Comparison of ENCODE assay signal across 15 cellular contexts in genomic region chr9:75063556-75064305, GRCh38. TPM values are rescaled to one million over a fixed set of nuclear protein-coding genes. Genes with fewer than 3 reads are reported as not detected.
DNase-seq lines count a peak whose midpoint lies in the region; ATAC-seq lines count a peak whose summit lies in the region.
"Had no signal": no experiment of that assay in that cellular context is flagged by ENCODE, and none has a peak within 500 bp of the region (broad histone marks: within the 10 kb centered on the region; RNA-seq: fewer than 3 reads in every experiment).

No MANE protein-coding gene starts in this region.

- H3K4me1 ChIP-seq in ACC112 (ENCODE audit: control insufficient read depth, insufficient read depth, low read length, unreplicated experiment) = peaks cover 18% of the 10 kb centered on the region
- H3K4me1 ChIP-seq: ascending aorta, BE2C had no signal

- no peaks in the 10 kb centered on the region for H3K27me3 Mint-ChIP-seq in T-cell
- no peaks in the 10 kb centered on the region for H3K27me3 Mint-ChIP-seq in activated CD4-positive, alpha-beta T cell treated with anti-CD3 and anti-CD28 coated beads, Interleukin-2, amount 10 ng/mL, durations not matched to agents 24 days and 14 days

- H3K27ac Mint-ChIP-seq in T-cell = peak overlapping the region; percentile 28 to 71
- no peak overlapping the region for H3K27ac Mint-ChIP-seq in activated CD4-positive, alpha-beta T cell treated with anti-CD3 and anti-CD28 coated beads, Interleukin-2, amount 10 ng/mL, durations not matched to agents 24 days and 14 days
- H3K27ac Mint-ChIP-seq: endodermal cell had no signal

- ATAC-seq in T-cell (replicated peaks in 1 of 4) (no peak), GM18502 (IDR thresholded peaks at IDR 0.05; ENCODE audit: poor library complexity, unreplicated experiment) (no peak), GM18511 (IDR thresholded peaks at IDR 0.05; ENCODE audit: unreplicated experiment) (no peak), GM19328 (IDR thresholded peaks at IDR 0.05; ENCODE audit: unreplicated experiment) (no peak)

- no peak overlapping the region for H3K4me3 Mint-ChIP-seq in T-cell
- H3K4me3 Mint-ChIP-seq in activated CD4-positive, alpha-beta T cell treated with anti-CD3 and anti-CD28 coated beads, Interleukin-2, amount 10 ng/mL, durations not matched to agents 24 days and 14 days = no peak overlapping the region
- H3K4me3 Mint-ChIP-seq: endodermal cell had no signal

- H3K27me3 ChIP-seq in ACC112 (ENCODE audit: insufficient read depth, low read length) = no peaks in the 10 kb centered on the region
- H3K27me3 ChIP-seq: ascending aorta, BE2C, hepatocyte had no signal

- peak overlapping the region; percentile 10; the same call in 1 of the 2 replicates for H3K27ac ChIP-seq in ACC112 (ENCODE audit: low read depth, low read length)
- H3K27ac ChIP-seq: ascending aorta, hepatocyte, WERI-Rb-1 had no signal

- intact Hi-C loops in activated CD4-positive, alpha-beta T cell treated with anti-CD3 and anti-CD28 coated beads, Interleukin-2, amount 10 ng/mL, durations not matched to agents 24 days and 14 days (cut with micrococcal nuclease) = no loop called here

- peaks cover 8% of the 10 kb centered on the region for H3K36me3 ChIP-seq in ACC112 (ENCODE audit: insufficient read depth, low read length)
- H3K36me3 ChIP-seq: BE2C, WERI-Rb-1 had no signal

- POLR2A ChIA-PET in T-cell (lab: Charles Lee) = no interaction called here

- H2AFZ ChIP-seq in ACC112 (ENCODE audit: low read length, unreplicated experiment) = no peak overlapping the region
- H2AFZ ChIP-seq: hepatocyte had no signal

- peak; percentile 23 for DNase-seq in EL
- DNase-seq in T-cell = no peak
- DNase-seq in iris pigment epithelial cell (ENCODE audit: low read depth) = peak; percentile 33
- no peak for DNase-seq in activated CD4-positive, alpha-beta T cell treated with anti-CD3 and anti-CD28 coated beads, Interleukin-2, amount 10 ng/mL, durations not matched to agents 24 days and 14 days
- DNase-seq: BE2C, endodermal cell, NCI-H1417 treated with DMSO at 0.1 percent for 48 hours, WERI-Rb-1 had no signal

- peaks cover 0 to 6% (median 0%) of the 10 kb centered on the region in 3 donors for H3K9me3 Mint-ChIP-seq in T-cell
- no peaks in the 10 kb centered on the region for H3K9me3 Mint-ChIP-seq in activated CD4-positive, alpha-beta T cell treated with anti-CD3 and anti-CD28 coated beads, Interleukin-2, amount 10 ng/mL, durations not matched to agents 24 days and 14 days

- CTCF ChIA-PET in T-cell (lab: Charles Lee) = interaction anchor here in 1 of 2 donors (0.6 kb wide), 1 partner anchor 288 kb away, joined by 3 read pairs; no protein-coding TSS in a partner anchor

- peaks cover 46% of the 10 kb centered on the region for H3K36me3 Mint-ChIP-seq in T-cell
- peaks cover 21% of the 10 kb centered on the region for H3K36me3 Mint-ChIP-seq in activated CD4-positive, alpha-beta T cell treated with anti-CD3 and anti-CD28 coated beads, Interleukin-2, amount 10 ng/mL, durations not matched to agents 24 days and 14 days (ENCODE audit: low read depth)

- peaks cover 2 to 9% (median 6%) of the 10 kb centered on the region in 3 donors for H3K4me1 Mint-ChIP-seq in T-cell
- peaks cover 3% of the 10 kb centered on the region for H3K4me1 Mint-ChIP-seq in activated CD4-positive, alpha-beta T cell treated with anti-CD3 and anti-CD28 coated beads, Interleukin-2, amount 10 ng/mL, durations not matched to agents 24 days and 14 days
- H3K4me1 Mint-ChIP-seq: endodermal cell had no signal

- no peak overlapping the region for H3K4me3 ChIP-seq in ACC112 (ENCODE audit: low read depth, low read length)
- H3K4me3 ChIP-seq: ascending aorta, hepatocyte, lung had no signal

- H3K79me2 ChIP-seq in ACC112 (ENCODE audit: control insufficient read depth, insufficient read depth, low read length, unreplicated experiment) = no peaks in the 10 kb centered on the region
- H3K79me2 ChIP-seq: hepatocyte had no signal

RNA-seq across cellular contexts. Expression of gene NMRK1, which starts 24.2 kb away (rescaled TPM):
- 10 to 100 TPM; 61.9 to 91.0 (median 72.6) TPM for total RNA-seq in T-cell
- total RNA-seq in activated CD4-positive, alpha-beta T cell treated with anti-CD3 and anti-CD28 coated beads, Interleukin-2, amount 10 ng/mL, durations not matched to agents 24 days and 14 days = 6.6 and 7.2 TPM in 2 replicates

RNA-seq across cellular contexts. Expression of gene OSTF1, which starts 24.6 kb away (rescaled TPM):
- 10 to 100 TPM; 46.6 to 73.9 (median 58.3) TPM for total RNA-seq in T-cell
- 41.5 and 42.4 TPM in 2 replicates for total RNA-seq in activated CD4-positive, alpha-beta T cell treated with anti-CD3 and anti-CD28 coated beads, Interleukin-2, amount 10 ng/mL, durations not matched to agents 24 days and 14 days

RNA-seq across cellular contexts. Expression of gene CARNMT1, which starts 35.6 kb away (rescaled TPM):
- 10 to 100 TPM; 22.4 to 26.4 (median 25.4) TPM for total RNA-seq in T-cell
- 40.0 and 45.0 TPM in 2 replicates for total RNA-seq in activated CD4-positive, alpha-beta T cell treated with anti-CD3 and anti-CD28 coated beads, Interleukin-2, amount 10 ng/mL, durations not matched to agents 24 days and 14 days

Comparison
In these comparisons a context has a peak if more than half of its experiments do, and no peak if none do; other contexts are left out.
1. DNase-seq: peak in EL (single experiment) and iris pigment epithelial cell (single experiment); none in T-cell (0 of 34) and activated CD4-positive, alpha-beta T cell treated with anti-CD3 and anti-CD28 coated beads, Interleukin-2, amount 10 ng/mL, durations not matched to agents 24 days and 14 days (single experiment).